8 cellular contexts compared by ENCODE assay signal in genomic region chr2:204691911-204692510, GRCh38.
DNase-seq lines count a peak whose midpoint lies in the region; ATAC-seq, FAIRE-seq and TF ChIP-seq lines count a peak whose summit lies in the region.

No MANE protein-coding gene starts in this region.

- ATAC-seq in HG03520 (IDR thresholded peaks at IDR 0.05; ENCODE audit: unreplicated experiment): peak; percentile 56

- peak; percentile 63 for TF ChIP-seq CTCF in GM06990 (IDR thresholded peaks at IDR 0.05; ENCODE audit: insufficient read depth, low read length, poor library complexity, severe bottlenecking)
- peak; percentile 83 for TF ChIP-seq CTCF in astrocyte of the cerebellum (IDR thresholded peaks at IDR 0.05; ENCODE audit: low read depth, low read length, missing control alignments)

- no peaks in the 10 kb centered on the region for H3K36me3 ChIP-seq in GM06990 (ENCODE audit: control insufficient read depth, insufficient read depth, low read length)

- no peaks in the 10 kb centered on the region; the same call in 1 of the 2 replicates for H3K27me3 ChIP-seq in GM06990 (replicated peaks; ENCODE audit: control insufficient read depth, insufficient read depth, low read length)

- in situ Hi-C loops in astrocyte of the cerebellum (cut with HindIII; ENCODE audit: low sequenced_read_pairs): no loop called here

- no peak for DNase-seq in GM06990 (ENCODE audit: extremely low read depth, insufficient read length)
- peak; percentile 78 for DNase-seq in NCI-H748 (lab: John Stamatoyannopoulos, UW; ENCODE audit: unreplicated experiment)
- DNase-seq in astrocyte of the cerebellum (ENCODE audit: low read depth): peak; percentile 83
- DNase-seq in hippocampal formation (lab: John Stamatoyannopoulos, UW): peak; percentile 10 to 77
- DNase-seq in smooth muscle cell of the brain vasculature (ENCODE audit: low read depth, low spot score): peak; percentile 75
- no peak for DNase-seq in GF-D8 (lab: John Stamatoyannopoulos, UW)

- peak; percentile 86 for FAIRE-seq in A204.1 (lab: Jason Lieb, UNC)

- H3K4me3 ChIP-seq in GM06990 (replicated peaks; ENCODE audit: low read depth, low read length) (no peak overlapping the region), astrocyte of the cerebellum (ENCODE audit: low read depth, low read length) (no peak overlapping the region)

Comparison
In these comparisons a context has a peak if more than half of its experiments do, and no peak if none do; other contexts are left out.
1. DNase-seq: peak in NCI-H748 (single experiment), astrocyte of the cerebellum (single experiment), hippocampal formation (2 of 2) and smooth muscle cell of the brain vasculature (single experiment); none in GM06990 (single experiment) and GF-D8 (single experiment).